34 cellular contexts compared by ENCODE assay signal in genomic region chr5:61951295-61951694, GRCh38.
"Had no signal": no experiment of that assay in that cellular context is flagged by ENCODE, and none has a peak within 500 bp of the region (broad histone marks: within the 10 kb centered on the region; RNA-seq: fewer than 3 reads in every experiment).

No MANE protein-coding gene starts in this region.

- H3K4me1 ChIP-seq: ascending aorta, breast epithelium, colonic mucosa had no signal

- H3K27ac ChIP-seq: ascending aorta, breast epithelium, cardiac muscle cell, colonic mucosa, epithelial cell of prostate, VCaP had no signal

- H3K27me3 Mint-ChIP-seq: activated CD8-positive, alpha-beta T cell treated with anti-CD3 and anti-CD28 coated beads for 36 hours; activated naive CD4-positive, alpha-beta T cell treated with anti-CD3 and anti-CD28 coated beads, Interleukin-2, amount 10 ng/mL, durations not matched to agents 7 days and 5 days; T-helper 17 cell had no signal

- H3K27ac Mint-ChIP-seq: activated CD8-positive, alpha-beta T cell treated with anti-CD3 and anti-CD28 coated beads for 36 hours; activated naive CD4-positive, alpha-beta T cell treated with anti-CD3 and anti-CD28 coated beads, Interleukin-2, amount 10 ng/mL, durations not matched to agents 7 days and 5 days; activated naive CD4-positive, alpha-beta T cell treated with anti-CD3 and anti-CD28 coated beads, Interleukin-2, amount 50 U/mL, for 72 hours; activated naive CD8-positive, alpha-beta T cell treated with anti-CD3 and anti-CD28 coated beads, Interleukin-2, amount 10 ng/mL, durations not matched to agents 7 days and 5 days; activated T-helper 1 cell treated with anti-CD3 and anti-CD28 coated beads, Interleukin-12 subunit alpha, Interleukin-12 subunit beta, Interleukin-2, Interleukin-4 antibody, amounts not matched to agents 30 ng/mL and 10 ng/mL and 1 ng/mL, durations not matched to agents 14 hours and 24 hours and 36 hours; activated T-helper 2 cell treated with anti-CD3 and anti-CD28 coated beads, Interferon-gamma antibody, Interleukin-2, Interleukin-4, amounts not matched to agents 10 μg/mL and 5 μg/mL and 100 μg/mL, durations not matched to agents 14 hours and 24 hours and 36 hours; brain; T-helper 17 cell; T-helper 2 cell treated with Interferon-gamma antibody and Interleukin-4, amounts not matched to agents 5 μg/mL and 100 μg/mL, for 36 hours; WTC11 had no signal

- H3K4me3 Mint-ChIP-seq: activated CD8-positive, alpha-beta T cell treated with anti-CD3 and anti-CD28 coated beads for 36 hours; activated naive CD4-positive, alpha-beta T cell treated with anti-CD3 and anti-CD28 coated beads, Interleukin-2, amount 10 ng/mL, durations not matched to agents 7 days and 5 days; activated naive CD8-positive, alpha-beta T cell treated with anti-CD3 and anti-CD28 coated beads, Interleukin-2, amount 10 ng/mL, durations not matched to agents 7 days and 5 days; activated T-helper 1 cell treated with anti-CD3 and anti-CD28 coated beads, Interleukin-12 subunit alpha, Interleukin-12 subunit beta, Interleukin-2, Interleukin-4 antibody, amounts not matched to agents 30 ng/mL and 10 ng/mL and 1 ng/mL, durations not matched to agents 14 hours and 24 hours and 36 hours; brain; T-helper 17 cell; T-helper 2 cell treated with Interferon-gamma antibody and Interleukin-4, amounts not matched to agents 5 μg/mL and 100 μg/mL, for 36 hours; WTC11 had no signal

- H3K4me1 Mint-ChIP-seq: activated naive CD4-positive, alpha-beta T cell treated with anti-CD3 and anti-CD28 coated beads, Interleukin-2, amount 10 ng/mL, durations not matched to agents 7 days and 5 days; activated naive CD8-positive, alpha-beta T cell treated with anti-CD3 and anti-CD28 coated beads, Interleukin-2, amount 10 ng/mL, durations not matched to agents 7 days and 5 days; T-helper 17 cell had no signal

- FAIRE-seq: endometrium, endothelial cell of umbilical vein, frontal cortex, TTC549 had no signal

- H3K4me3 ChIP-seq: ascending aorta, breast epithelium, cardiac muscle cell, colonic mucosa had no signal

- DNase-seq: activated CD4-positive, alpha-beta T cell treated with anti-CD3 and anti-CD28 coated beads for 1 hour; activated CD4-positive, alpha-beta T cell treated with anti-CD3 and anti-CD28 coated beads for 4 hours; activated CD4-positive, alpha-beta T cell treated with anti-CD3 and anti-CD28 coated beads, Interleukin-2, amount 50 U/mL, for 1 hour; activated CD4-positive, alpha-beta T cell treated with anti-CD3 and anti-CD28 coated beads, Interleukin-2, amount 50 U/mL, for 48 hours; activated CD8-positive, alpha-beta memory T cell treated with anti-CD3 and anti-CD28 coated beads for 24 hours; activated CD8-positive, alpha-beta T cell treated with anti-CD3 and anti-CD28 coated beads for 36 hours; activated effector memory CD4-positive, alpha-beta T cell treated with anti-CD3 and anti-CD28 coated beads, Interleukin-2, amount 50 U/mL, for 16 hours; activated naive CD4-positive, alpha-beta T cell; activated naive CD4-positive, alpha-beta T cell treated with anti-CD3 and anti-CD28 coated beads, Interleukin-2, amount 10 ng/mL, durations not matched to agents 7 days and 5 days; activated naive CD8-positive, alpha-beta T cell treated with anti-CD3 and anti-CD28 coated beads, Interleukin-2, amount 10 ng/mL, durations not matched to agents 7 days and 5 days; activated T-cell treated with anti-CD3 and anti-CD28 coated beads, Interleukin-2, amount 50 U/mL, for 48 hours; central memory CD4-positive, alpha-beta T cell; cerebellar nuclear complex; colonic mucosa; effector CD8-positive, alpha-beta T cell; foreskin fibroblast; head of caudate nucleus; hypothalamus; T-helper 17 cell had no signal

- H3K9me3 ChIP-seq: ascending aorta, breast epithelium, colonic mucosa had no signal

- ATAC-seq: activated CD8-positive, alpha-beta T cell treated with anti-CD3 and anti-CD28 coated beads for 36 hours; activated naive CD4-positive, alpha-beta T cell treated with anti-CD3 and anti-CD28 coated beads, Interleukin-2, amount 50 U/mL, for 72 hours; T-helper 17 cell; WTC11 had no signal

- H3K27me3 ChIP-seq: ascending aorta, breast epithelium, cardiac muscle cell, colonic mucosa had no signal

- H3K36me3 ChIP-seq: ascending aorta, breast epithelium, cardiac muscle cell, colonic mucosa had no signal

- H3K9me3 Mint-ChIP-seq: activated CD8-positive, alpha-beta T cell treated with anti-CD3 and anti-CD28 coated beads for 36 hours; activated naive CD4-positive, alpha-beta T cell treated with anti-CD3 and anti-CD28 coated beads, Interleukin-2, amount 10 ng/mL, durations not matched to agents 7 days and 5 days; activated naive CD8-positive, alpha-beta T cell treated with anti-CD3 and anti-CD28 coated beads, Interleukin-2, amount 10 ng/mL, durations not matched to agents 7 days and 5 days; activated T-helper 1 cell treated with anti-CD3 and anti-CD28 coated beads, Interleukin-12 subunit alpha, Interleukin-12 subunit beta, Interleukin-2, Interleukin-4 antibody, amounts not matched to agents 30 ng/mL and 10 ng/mL and 1 ng/mL, durations not matched to agents 14 hours and 24 hours and 36 hours; activated T-helper 2 cell treated with anti-CD3 and anti-CD28 coated beads, Interferon-gamma antibody, Interleukin-2, Interleukin-4, amounts not matched to agents 10 μg/mL and 5 μg/mL and 100 μg/mL, durations not matched to agents 14 hours and 24 hours and 36 hours; brain; T-helper 2 cell treated with Interferon-gamma antibody and Interleukin-4, amounts not matched to agents 5 μg/mL and 100 μg/mL, for 36 hours had no signal
